ENCODE assay signal across 8 cellular contexts in genomic region chr15:64162869-64163661, GRCh38. TPM values are rescaled to one million over a fixed set of nuclear protein-coding genes. Genes with fewer than 3 reads are reported as not detected.
DNase-seq lines count a peak whose midpoint lies in the region; ATAC-seq, FAIRE-seq and TF ChIP-seq lines count a peak whose summit lies in the region.

Gene PPIB (minus strand): TSS chr15:64163022. CDS start chr15:64162986, 36 bp downstream.

- peak; percentile 99 for DNase-seq in GM12865 (ENCODE audit: low read depth)
- DNase-seq in NCI-H1105 (lab: John Stamatoyannopoulos, UW), result peak; percentile 99
- DNase-seq in SKM-1 treated with dmso at 0.1 percent for 144 hours (lab: John Stamatoyannopoulos, UW; ENCODE audit: unreplicated experiment), result peak; percentile 97
- DNase-seq in activated naive CD8-positive, alpha-beta T cell treated with anti-CD3 and anti-CD28 coated beads for 36 hours, result peak; percentile 98
- DNase-seq in head of caudate nucleus, result peak; percentile 94 to 99 (median 98)
- peak; percentile 98 to 99 (median 98) for DNase-seq in pancreas
- DNase-seq in tibial artery, result peak; percentile 97 to 99

- ATAC-seq in HG02642 (IDR thresholded peaks at IDR 0.05; ENCODE audit: poor library complexity, unreplicated experiment) (peak; percentile 93), pancreas (peak; percentile 91 to 96 (median 92))

- TF ChIP-seq CTCF in GM12865 (IDR thresholded peaks at IDR 0.05; ENCODE audit: insufficient read depth, low read depth, low read length, missing control alignments) (peak; percentile 28), pancreas (IDR thresholded peaks at IDR 0.05) (peak in 1 of 4 donors; percentile 12), tibial artery (IDR thresholded peaks at IDR 0.05) (peak; percentile 5 to 26)

- WGBS in pancreas, 2 donors, result 0 to 1% methylated on average over 41 to 69 of the region's 69 CpGs

- peak within 1 kb of the TSS; percentile 93 for H3K4me3 ChIP-seq in GM12865 (ENCODE audit: low read depth, low read length)
- H3K4me3 ChIP-seq in pancreas, result peak within 1 kb of the TSS; percentile 72 to 94 (median 82)
- H3K4me3 ChIP-seq in tibial artery, result peak within 1 kb of the TSS; percentile 74 to 84

- intact Hi-C loops in head of caudate nucleus (cut with DNase I) (loop anchor here (2.0 to 10.0 kb wide), 3 partner anchors 194 to 522 kb away; partner anchors contain the start of genes CSNK1G1, PCLAF and TRIP4), pancreas (cut with DNase I) (no loop called here), tibial artery (cut with DNase I; ENCODE audit: low total_unique reads) (loop anchor here (5.0 to 10.0 kb wide), 4 partner anchors 71 to 1449 kb away; partner anchors contain the start of genes CIAO2A, INTS14 and PCLAF)

- no peak for FAIRE-seq in pancreas (lab: Jason Lieb, UNC)

- peak within 1 kb of the TSS; percentile 90 for H3K4me3 Mint-ChIP-seq in activated naive CD8-positive, alpha-beta T cell treated with anti-CD3 and anti-CD28 coated beads for 36 hours

- H3K9me3 Mint-ChIP-seq in activated naive CD8-positive, alpha-beta T cell treated with anti-CD3 and anti-CD28 coated beads for 36 hours, result no peaks in the 10 kb centered on the region

- H3K4me1 ChIP-seq in pancreas (peaks cover 19 to 40% (median 31%) of the 10 kb centered on the region in 3 donors), tibial artery (peaks cover 0 to 43% (median 37%) of the 10 kb centered on the region in 4 donors)

- H3K27me3 Mint-ChIP-seq in activated naive CD8-positive, alpha-beta T cell treated with anti-CD3 and anti-CD28 coated beads for 36 hours, result no peaks in the 10 kb centered on the region

- peak within 1 kb of the TSS; percentile 78 to 89 (median 82) for H3K27ac ChIP-seq in pancreas
- peak within 1 kb of the TSS; percentile 84 to 85 for H3K27ac ChIP-seq in tibial artery

- peaks cover 28% of the 10 kb centered on the region for H3K36me3 Mint-ChIP-seq in activated naive CD8-positive, alpha-beta T cell treated with anti-CD3 and anti-CD28 coated beads for 36 hours

- H3K4me1 Mint-ChIP-seq in activated naive CD8-positive, alpha-beta T cell treated with anti-CD3 and anti-CD28 coated beads for 36 hours, result peaks cover 42% of the 10 kb centered on the region

- H3K9me3 ChIP-seq in pancreas (no peaks in the 10 kb centered on the region), tibial artery (no peaks in the 10 kb centered on the region)

- H3K36me3 ChIP-seq in pancreas (peaks cover 3 to 26% (median 20%) of the 10 kb centered on the region in 3 donors), tibial artery (peaks cover 29 to 36% (median 33%) of the 10 kb centered on the region in 3 donors)

- H3K27me3 ChIP-seq in pancreas (no peaks in the 10 kb centered on the region), tibial artery (no peaks in the 10 kb centered on the region)

- H3K27ac Mint-ChIP-seq in activated naive CD8-positive, alpha-beta T cell treated with anti-CD3 and anti-CD28 coated beads for 36 hours, result peak within 1 kb of the TSS; percentile 93

RNA-seq across cellular contexts. Expression of gene PPIB, which starts in this region (rescaled TPM):
- total RNA-seq in activated naive CD8-positive, alpha-beta T cell treated with anti-CD3 and anti-CD28 coated beads for 36 hours, result 100 to 1,000 TPM; 315 to 318 TPM
- total RNA-seq in pancreas, result 100 to 1,000 TPM; 230 to 367 (median 349) TPM
- 100 to 1,000 TPM; 432 to 576 TPM for polyA plus RNA-seq in pancreas

Comparison
In these comparisons a context has a peak if more than half of its experiments do, and no peak if none do; other contexts are left out.
1. Peak in every context shown above with its lines: DNase-seq, ATAC-seq, H3K4me3 ChIP-seq and H3K27ac ChIP-seq.
2. intact Hi-C loops: an anchor here in head of caudate nucleus (2.0 to 10.0 kb wide) and tibial artery (5.0 to 10.0 kb wide); none called in pancreas.